In genomic region chr2:73254343-73255006, GRCh38 we compare ENCODE assay signal across 24 cellular contexts. TPM values are rescaled to one million over a fixed set of nuclear protein-coding genes. Genes with fewer than 3 reads are reported as not detected.
DNase-seq lines count a peak whose midpoint lies in the region; ATAC-seq, FAIRE-seq and TF ChIP-seq lines count a peak whose summit lies in the region.
"Had no signal": no experiment of that assay in that cellular context is flagged by ENCODE, and none has a peak within 500 bp of the region (broad histone marks: within the 10 kb centered on the region; RNA-seq: fewer than 3 reads in every experiment).

No MANE protein-coding gene starts in this region.

- H3K4me3 ChIP-seq in DND-41 (ENCODE audit: low read depth in 1 of 2, low read length in 2 of 2) (no peak overlapping the region), OCI-LY1 (ENCODE audit: low read depth, low read length, poor library complexity, severe bottlenecking) (no peak overlapping the region), GM12878 (no peak overlapping the region), prostate gland (no peak overlapping the region)
- H3K4me3 ChIP-seq: heart right ventricle, right atrium auricular region had no signal

- H3K27ac Mint-ChIP-seq in HFFc6: no peak overlapping the region
- H3K27ac Mint-ChIP-seq: natural killer cell had no signal

- POLR2A ChIA-PET in GM12878 (lab: Charles Lee): no interaction called here

- in situ Hi-C loops in GM12878 (cut with MboI): no loop called here

- no TSS peak for BruUV-seq in GM12878 (replicated peaks; lab: Mats Ljungman, UMichigan)

- DNase-seq in DND-41 (no peak), GM12878 (ENCODE audit: low read depth, low spot score) (no peak), prostate gland (ENCODE audit: low spot score) (peak; percentile 37), HFFc6 (no peak), medulla oblongata (ENCODE audit: extremely low spot score) (no peak)
- DNase-seq: activated naive CD4-positive, alpha-beta T cell; activated T-cell treated with anti-CD3 and anti-CD28 coated beads, Interleukin-2, amount 50 U/mL, for 1 hour; anterior cingulate cortex; CD8-positive, alpha-beta memory T cell; central memory CD4-positive, alpha-beta T cell; dermis blood vessel endothelial cell; DMS153; heart right ventricle; left colon; midbrain; natural killer cell; NCI-H1105; NCI-H2081; stimulated activated CD4-positive, alpha-beta T cell treated with anti-CD3 and anti-CD28 coated beads, Interleukin-4, amount 100 ng/mL, for 4 hours had no signal

- H2AFZ ChIP-seq in DND-41 (ENCODE audit: low read depth, low read length) (no peak overlapping the region), OCI-LY1 (ENCODE audit: low read length) (no peak overlapping the region), GM12878 (ENCODE audit: control insufficient read depth, low read depth, low read length) (no peak overlapping the region)

- H3K9ac ChIP-seq in DND-41 (ENCODE audit: low read depth, low read length): no peak overlapping the region
- H3K9ac ChIP-seq in OCI-LY1 (ENCODE audit: low read length): no peak overlapping the region
- H3K9ac ChIP-seq in GM12878 (ENCODE audit: control insufficient read depth, insufficient read depth, low read length): no peak overlapping the region

- intact Hi-C loops in GM12878 (cut with micrococcal nuclease; ENCODE audit: unreplicated experiment): no loop called here
- intact Hi-C loops in prostate gland (cut with DNase I): no loop called here

- no peak for TF ChIP-seq RAD21 in GM12878 (IDR thresholded peaks at IDR 0.05; ENCODE audit: insufficient read depth, low read depth, low read length)

- 90% methylated on average over 7 of the region's 7 CpGs for WGBS in GM12878 (ENCODE audit: insufficient coverage, insufficient replicate concordance, low lambda C conversion rate, missing lambda C conversion rate)
- WGBS in prostate gland: 51% methylated on average over 7 of the region's 7 CpGs

- FAIRE-seq in GM12878 (lab: Jason Lieb, UNC): no peak

- H3F3A ChIP-seq in OCI-LY1 (ENCODE audit: insufficient read depth, low read length): peaks cover 7% of the 10 kb centered on the region

- H3K27me3 ChIP-seq in DND-41 (ENCODE audit: insufficient read depth, low read length, poor library complexity): no peaks in the 10 kb centered on the region
- no peaks in the 10 kb centered on the region for H3K27me3 ChIP-seq in OCI-LY1 (ENCODE audit: insufficient read depth, low read length)
- H3K27me3 ChIP-seq in GM12878 (replicated peaks in 1 of 2; ENCODE audit: control insufficient read depth in 2 of 2, insufficient read depth in 2 of 2, low read length in 1 of 2): no peaks in the 10 kb centered on the region
- H3K27me3 ChIP-seq in prostate gland (replicated peaks; ENCODE audit: insufficient read depth): no peaks in the 10 kb centered on the region
- H3K27me3 ChIP-seq: heart right ventricle, right atrium auricular region had no signal

- no peaks in the 10 kb centered on the region for H3K4me1 Mint-ChIP-seq in HFFc6 (ENCODE audit: low read depth)

- SMC1A ChIA-PET in GM12878 (lab: Charles Lee; ENCODE audit: uncharacterized antibody, unreplicated experiment): interaction anchor here (1.4 kb wide), 1 partner anchor 34 kb away, joined by 5 read pairs; no protein-coding TSS in a partner anchor

- TF ChIP-seq POLR2A in GM12878 (IDR thresholded peaks at IDR 0.05; ENCODE audit: low read depth, low read length): no peak; the same call in 1 of the 2 replicates
- TF ChIP-seq POLR2A in prostate gland (IDR thresholded peaks at IDR 0.05): no peak

- H3K27me3 Mint-ChIP-seq in HFFc6 (ENCODE audit: insufficient read depth): peaks cover 5% of the 10 kb centered on the region

- H3K36me3 ChIP-seq in DND-41 (ENCODE audit: insufficient read depth, low read length): peaks cover 84% of the 10 kb centered on the region
- H3K36me3 ChIP-seq in OCI-LY1 (ENCODE audit: insufficient read depth, low read length): peaks cover 92% of the 10 kb centered on the region
- H3K36me3 ChIP-seq in GM12878 (ENCODE audit: control insufficient read depth in 2 of 2, insufficient read depth in 2 of 2, low read length in 1 of 2): peaks cover 26 to 42% of the 10 kb centered on the region in 2 experiments
- peaks cover 7 to 9% of the 10 kb centered on the region in 2 donors for H3K36me3 ChIP-seq in prostate gland

- H3K4me2 ChIP-seq in DND-41 (ENCODE audit: insufficient read depth, low read length): no peak overlapping the region
- H3K4me2 ChIP-seq in OCI-LY1 (ENCODE audit: low read length): no peak overlapping the region
- no peak overlapping the region for H3K4me2 ChIP-seq in GM12878 (ENCODE audit: control insufficient read depth, insufficient read depth)

- no peaks in the 10 kb centered on the region for H3K9me3 ChIP-seq in DND-41 (ENCODE audit: insufficient read depth, low read length, severe bottlenecking)
- H3K9me3 ChIP-seq in OCI-LY1 (ENCODE audit: low read length): no peaks in the 10 kb centered on the region
- H3K9me3 ChIP-seq in GM12878 (replicated peaks; ENCODE audit: control insufficient read depth, insufficient read depth, low read length): no peaks in the 10 kb centered on the region
- no peaks in the 10 kb centered on the region for H3K9me3 ChIP-seq in prostate gland
- H3K9me3 ChIP-seq: heart right ventricle, right atrium auricular region had no signal

- no peaks in the 10 kb centered on the region for H3K9me2 ChIP-seq in OCI-LY1 (ENCODE audit: low read depth, low read length)

- peaks cover 39% of the 10 kb centered on the region for H4K20me1 ChIP-seq in DND-41 (ENCODE audit: insufficient read depth, low read length)
- H4K20me1 ChIP-seq in OCI-LY1 (ENCODE audit: insufficient read depth, low read length): no peaks in the 10 kb centered on the region
- no peaks in the 10 kb centered on the region for H4K20me1 ChIP-seq in GM12878 (ENCODE audit: control insufficient read depth, insufficient read depth)

- CTCF ChIA-PET in GM12878 (lab: Yijun Ruan, JAX): interaction anchor here (0.7 to 2.3 kb wide), 3 partner anchors 35 to 1196 kb away, joined by 3 to 14 read pairs (median 4); no protein-coding TSS in a partner anchor

- RAD21 ChIA-PET in GM12878 (lab: Charles Lee; ENCODE audit: unreplicated experiment): no interaction called here

- no peak for TF ChIP-seq EP300 in GM12878 (IDR thresholded peaks at IDR 0.05; ENCODE audit: borderline replicate concordance in 1 of 2, control insufficient read depth in 1 of 2, low read depth in 2 of 2, low read length in 2 of 2)

- no peaks in the 10 kb centered on the region for H3K4me1 ChIP-seq in DND-41 (ENCODE audit: insufficient read depth, low read length)
- H3K4me1 ChIP-seq in OCI-LY1 (ENCODE audit: insufficient read depth, low read length, severe bottlenecking): no peaks in the 10 kb centered on the region
- H3K4me1 ChIP-seq in GM12878 (ENCODE audit: control insufficient read depth, insufficient read depth, low read length): no peaks in the 10 kb centered on the region
- H3K4me1 ChIP-seq in prostate gland (replicated peaks): peaks cover 10% of the 10 kb centered on the region
- H3K4me1 ChIP-seq: right atrium auricular region had no signal

- ATAC-seq in DND-41 (ENCODE audit: insufficient read depth, low read depth) (peak; percentile 4; the same call in 1 of the 3 replicates), GM12878 (peak; percentile 6; the same call in 1 of the 3 replicates), GM18511 (IDR thresholded peaks at IDR 0.05; ENCODE audit: unreplicated experiment) (no peak)
- ATAC-seq: natural killer cell had no signal

- H3K79me2 ChIP-seq in DND-41 (ENCODE audit: insufficient read depth, low read length) (no peaks in the 10 kb centered on the region), OCI-LY1 (ENCODE audit: insufficient read depth, low read length) (no peaks in the 10 kb centered on the region), GM12878 (ENCODE audit: control insufficient read depth, insufficient read depth, low read length) (no peaks in the 10 kb centered on the region)

- TF ChIP-seq CTCF in DND-41 (IDR thresholded peaks at IDR 0.05; ENCODE audit: borderline replicate concordance, extremely low read depth, low read length, poor library complexity, severe bottlenecking): no peak
- no peak for TF ChIP-seq CTCF in OCI-LY1 (IDR thresholded peaks at IDR 0.05; ENCODE audit: low read length)
- TF ChIP-seq CTCF in GM12878 (IDR thresholded peaks at IDR 0.05 in 2 of 3, conservative IDR thresholded peaks at IDR 0.05 in 1 of 3; ENCODE audit: control insufficient read depth in 2 of 3, extremely low read depth in 1 of 3, insufficient read depth in 1 of 3, low read depth in 3 of 3, low read length in 3 of 3): no peak
- TF ChIP-seq CTCF in prostate gland (IDR thresholded peaks at IDR 0.05): no peak
- no peak for TF ChIP-seq CTCF in HFFc6 (IDR thresholded peaks at IDR 0.05)

- H3K4me3 Mint-ChIP-seq in HFFc6: no peak overlapping the region
- H3K4me3 Mint-ChIP-seq: CD8-positive, alpha-beta memory T cell; natural killer cell had no signal

- H3K27ac ChIP-seq in DND-41 (ENCODE audit: low read length) (no peak overlapping the region), OCI-LY1 (ENCODE audit: low read depth, low read length, poor library complexity, severe bottlenecking) (peak overlapping the region; percentile 53), GM12878 (ENCODE audit: control insufficient read depth, insufficient read depth) (no peak overlapping the region), prostate gland (peak overlapping the region in 1 of 2 donors; percentile 64)
- H3K27ac ChIP-seq: heart right ventricle, right atrium auricular region had no signal

- no peaks in the 10 kb centered on the region for H3K9me3 Mint-ChIP-seq in HFFc6
- H3K9me3 Mint-ChIP-seq: CD8-positive, alpha-beta memory T cell; natural killer cell had no signal

- peaks cover 18% of the 10 kb centered on the region for H3K36me3 Mint-ChIP-seq in HFFc6 (ENCODE audit: low read depth)

RNA-seq across cellular contexts. Expression of gene CCT7, which starts 20.4 kb away (rescaled TPM):
- 85.4 and 96.2 TPM in 2 replicates for total RNA-seq in GM12878 (2013; cell fraction: nucleolus; rRNA removed)
- total RNA-seq in GM12878 (2014; rRNA removed): 468 and 475 TPM in 2 replicates
- total RNA-seq in GM12878 (2014; rRNA removed; fragmentation: Illumina TruSeq; extraction: Trizol): 472 and 478 TPM in 2 replicates
- 474 and 494 TPM in 2 replicates for total RNA-seq in GM12878 (2021)
- polyA plus RNA-seq in GM12878 (2011; ENCODE audit: low read depth): 269 TPM
- 498 and 571 TPM in 2 replicates for polyA plus RNA-seq in GM12878 (2011; rRNA removed)
- 415 and 490 TPM in 2 replicates for polyA plus RNA-seq in GM12878 (2011; cell fraction: cytosol; rRNA removed)
- 162 and 206 TPM in 2 replicates for polyA plus RNA-seq in GM12878 (2011; cell fraction: nucleus; rRNA removed)
- polyA plus RNA-seq in GM12878 (2012): 217 and 463 TPM in 2 replicates
- polyA plus RNA-seq in GM12878 (2014; fragmentation: Illumina TruSeq; extraction: Trizol): 574 and 674 TPM in 2 replicates
- 100 to 1,000 TPM; 206 to 377 TPM for polyA plus RNA-seq in GM12878 (2014; fragmentation: Nextera tagmentation; extraction: Ambion mirVana)
- 530 and 598 TPM in 2 replicates for polyA plus RNA-seq in GM12878 (2014; rRNA removed)
- 100 to 1,000 TPM; 455 to 510 TPM for polyA plus RNA-seq in GM12878 (2016; fragmentation: Nextera tagmentation; extraction: Ambion mirVana)
- 387 and 498 TPM in 2 replicates for polyA minus RNA-seq in GM12878 (2011; rRNA and poly(A)+ RNA removed)
- polyA minus RNA-seq in GM12878 (2011; cell fraction: cytosol; rRNA and poly(A)+ RNA removed): 110 and 130 TPM in 2 replicates
- polyA minus RNA-seq in GM12878 (2011; cell fraction: nucleus; rRNA and poly(A)+ RNA removed): 69.8 and 106 TPM in 2 replicates
- total RNA-seq in prostate gland: 100 to 1,000 TPM; 206 to 242 TPM
- total RNA-seq in HFFc6 (2021; fragmentation: NEBNext Ultra II Directional; extraction: Animal tissue kit (Norgen Biotek cat#: 25700)): 100 to 1,000 TPM; 350 to 492 (median 406) TPM

RNA-seq across cellular contexts. Expression of gene PRADC1, which starts 21.4 kb away (rescaled TPM):
- 1.1 and 2.2 TPM in 2 replicates for total RNA-seq in GM12878 (2013; cell fraction: nucleolus; rRNA removed)
- total RNA-seq in GM12878 (2014; rRNA removed) (16.9 and 18.6 TPM in 2 replicates), GM12878 (2014; rRNA removed; fragmentation: Illumina TruSeq; extraction: Trizol) (11.7 and 12.4 TPM in 2 replicates), GM12878 (2021) (13.4 and 15.7 TPM in 2 replicates), prostate gland (10 to 100 TPM; 21.4 to 26.3 TPM)
- polyA plus RNA-seq in GM12878 (2011; ENCODE audit: low read depth): 4.2 TPM
- polyA plus RNA-seq in GM12878 (2011; rRNA removed) (5.1 and 8.9 TPM in 2 replicates), GM12878 (2014; fragmentation: Illumina TruSeq; extraction: Trizol) (6.2 and 12.6 TPM in 2 replicates), GM12878 (2014; fragmentation: Nextera tagmentation; extraction: Ambion mirVana) (1 to 10 TPM; 3.7 to 8.1 TPM), GM12878 (2014; rRNA removed) (14.9 and 16.1 TPM in 2 replicates), GM12878 (2016; fragmentation: Nextera tagmentation; extraction: Ambion mirVana) (10 to 100 TPM; 31.5 to 39.0 TPM)
- 13.5 and 18.2 TPM in 2 replicates for polyA plus RNA-seq in GM12878 (2011; cell fraction: cytosol; rRNA removed)
- 7.2 and 7.9 TPM in 2 replicates for polyA plus RNA-seq in GM12878 (2011; cell fraction: nucleus; rRNA removed)
- polyA plus RNA-seq in GM12878 (2012): 6.9 and 7.9 TPM in 2 replicates
- 5.1 and 11.0 TPM in 2 replicates for polyA minus RNA-seq in GM12878 (2011; rRNA and poly(A)+ RNA removed)
- 1.9 and 4.0 TPM in 2 replicates for polyA minus RNA-seq in GM12878 (2011; cell fraction: cytosol; rRNA and poly(A)+ RNA removed)
- polyA minus RNA-seq in GM12878 (2011; cell fraction: nucleus; rRNA and poly(A)+ RNA removed): 1.6 and 4.6 TPM in 2 replicates
- 10 to 100 TPM; 27.5 to 38.7 (median 31.7) TPM for total RNA-seq in HFFc6 (2021; fragmentation: NEBNext Ultra II Directional; extraction: Animal tissue kit (Norgen Biotek cat#: 25700))

RNA-seq across cellular contexts. Expression of gene FBXO41, which starts 29.8 kb away (rescaled TPM):
- total RNA-seq in GM12878 (2013; cell fraction: nucleolus; rRNA removed): 29.6 and 30.1 TPM in 2 replicates
- 11.7 and 14.7 TPM in 2 replicates for total RNA-seq in GM12878 (2014; rRNA removed)
- total RNA-seq in GM12878 (2014; rRNA removed; fragmentation: Illumina TruSeq; extraction: Trizol): 7.4 and 7.9 TPM in 2 replicates
- total RNA-seq in GM12878 (2021): 37.0 and 38.9 TPM in 2 replicates
- 11.1 TPM for polyA plus RNA-seq in GM12878 (2011; ENCODE audit: low read depth)
- 14.5 and 18.9 TPM in 2 replicates for polyA plus RNA-seq in GM12878 (2011; rRNA removed)
- polyA plus RNA-seq in GM12878 (2011; cell fraction: cytosol; rRNA removed): 22.8 and 28.9 TPM in 2 replicates
- polyA plus RNA-seq in GM12878 (2011; cell fraction: nucleus; rRNA removed): 122 and 135 TPM in 2 replicates
- 20.1 and 22.7 TPM in 2 replicates for polyA plus RNA-seq in GM12878 (2012)
- 11.7 and 17.4 TPM in 2 replicates for polyA plus RNA-seq in GM12878 (2014; fragmentation: Illumina TruSeq; extraction: Trizol)
- 1 to 10 TPM; 1.9 to 2.0 TPM for polyA plus RNA-seq in GM12878 (2014; fragmentation: Nextera tagmentation; extraction: Ambion mirVana)
- 29.9 and 32.7 TPM in 2 replicates for polyA plus RNA-seq in GM12878 (2014; rRNA removed)
- polyA plus RNA-seq in GM12878 (2016; fragmentation: Nextera tagmentation; extraction: Ambion mirVana): 1 to 10 TPM; 2.8 to 4.1 TPM
- 16.0 and 25.1 TPM in 2 replicates for polyA minus RNA-seq in GM12878 (2011; rRNA and poly(A)+ RNA removed)
- 9.6 and 9.8 TPM in 2 replicates for polyA minus RNA-seq in GM12878 (2011; cell fraction: cytosol; rRNA and poly(A)+ RNA removed)
- 19.1 and 28.5 TPM in 2 replicates for polyA minus RNA-seq in GM12878 (2011; cell fraction: nucleus; rRNA and poly(A)+ RNA removed)
- 1 to 10 TPM; 4.2 to 7.4 TPM for total RNA-seq in prostate gland
- total RNA-seq in HFFc6 (2021; fragmentation: NEBNext Ultra II Directional; extraction: Animal tissue kit (Norgen Biotek cat#: 25700)): 1 to 10 TPM in 4 of 6 experiments, under 1 TPM in 2; 0.80 to 1.7 (median 1.4) TPM

RNA-seq across cellular contexts. Expression of gene EGR4, which starts 38.9 kb away (rescaled TPM):
- total RNA-seq in GM12878 (2013; cell fraction: nucleolus; rRNA removed): 0.15 TPM in 1 of 2 replicates, not detected in the other
- total RNA-seq in GM12878 (2014; rRNA removed) (not detected in 2 replicates), GM12878 (2014; rRNA removed; fragmentation: Illumina TruSeq; extraction: Trizol) (not detected in 2 replicates), GM12878 (2021) (0.16 TPM in 1 of 2 replicates, not detected in the other), prostate gland (10 to 100 TPM in 1 of 2 donors, not detected in 1; 11.4 TPM)
- polyA plus RNA-seq in GM12878 (2011; ENCODE audit: low read depth): not detected
- polyA plus RNA-seq in GM12878 (2011; rRNA removed) (not detected in 2 replicates), GM12878 (2014; fragmentation: Illumina TruSeq; extraction: Trizol) (not detected in 2 replicates), GM12878 (2014; fragmentation: Nextera tagmentation; extraction: Ambion mirVana) (not detected), GM12878 (2014; rRNA removed) (not detected in 2 replicates), GM12878 (2016; fragmentation: Nextera tagmentation; extraction: Ambion mirVana) (under 1 TPM in 1 of 2 experiments, not detected in 1; 0.07 TPM)
- not detected in 2 replicates for polyA plus RNA-seq in GM12878 (2011; cell fraction: cytosol; rRNA removed)
- polyA plus RNA-seq in GM12878 (2011; cell fraction: nucleus; rRNA removed): 0.09 and 0.22 TPM in 2 replicates
- polyA plus RNA-seq in GM12878 (2012): not detected in 2 replicates
- polyA minus RNA-seq in GM12878 (2011; rRNA and poly(A)+ RNA removed): not detected in 2 replicates
- not detected in 2 replicates for polyA minus RNA-seq in GM12878 (2011; cell fraction: cytosol; rRNA and poly(A)+ RNA removed)
- 0.12 TPM in 1 of 2 replicates, not detected in the other for polyA minus RNA-seq in GM12878 (2011; cell fraction: nucleus; rRNA and poly(A)+ RNA removed)
- not detected for total RNA-seq in HFFc6 (2021; fragmentation: NEBNext Ultra II Directional; extraction: Animal tissue kit (Norgen Biotek cat#: 25700))
- total RNA-seq: dermis blood vessel endothelial cell, fibroblast of villous mesenchyme, left colon, osteocyte had no signal
- polyA plus RNA-seq: CD8-positive, alpha-beta memory T cell; heart right ventricle had no signal

RNA-seq across cellular contexts. Expression of gene SMYD5, which starts 40.4 kb away (rescaled TPM):
- total RNA-seq in GM12878 (2013; cell fraction: nucleolus; rRNA removed): 24.2 and 30.9 TPM in 2 replicates
- total RNA-seq in GM12878 (2014; rRNA removed) (31.4 and 31.5 TPM in 2 replicates), GM12878 (2014; rRNA removed; fragmentation: Illumina TruSeq; extraction: Trizol) (21.1 and 21.2 TPM in 2 replicates), GM12878 (2021) (30.8 and 34.4 TPM in 2 replicates), prostate gland (10 to 100 TPM; 12.5 to 36.6 TPM)
- polyA plus RNA-seq in GM12878 (2011; ENCODE audit: low read depth): 29.1 TPM
- polyA plus RNA-seq in GM12878 (2011; rRNA removed) (23.1 and 34.7 TPM in 2 replicates), GM12878 (2014; fragmentation: Illumina TruSeq; extraction: Trizol) (29.9 and 35.3 TPM in 2 replicates), GM12878 (2014; fragmentation: Nextera tagmentation; extraction: Ambion mirVana) (1 to 10 TPM; 6.1 to 6.6 TPM), GM12878 (2014; rRNA removed) (33.8 and 34.1 TPM in 2 replicates), GM12878 (2016; fragmentation: Nextera tagmentation; extraction: Ambion mirVana) (10 to 100 TPM; 18.4 to 18.8 TPM)
- polyA plus RNA-seq in GM12878 (2011; cell fraction: cytosol; rRNA removed): 41.4 and 42.7 TPM in 2 replicates
- 50.6 and 54.2 TPM in 2 replicates for polyA plus RNA-seq in GM12878 (2011; cell fraction: nucleus; rRNA removed)
- polyA plus RNA-seq in GM12878 (2012): 22.2 and 22.4 TPM in 2 replicates
- 32.3 and 46.1 TPM in 2 replicates for polyA minus RNA-seq in GM12878 (2011; rRNA and poly(A)+ RNA removed)
- 12.1 and 13.8 TPM in 2 replicates for polyA minus RNA-seq in GM12878 (2011; cell fraction: cytosol; rRNA and poly(A)+ RNA removed)
- 11.2 and 26.5 TPM in 2 replicates for polyA minus RNA-seq in GM12878 (2011; cell fraction: nucleus; rRNA and poly(A)+ RNA removed)
- total RNA-seq in HFFc6 (2021; fragmentation: NEBNext Ultra II Directional; extraction: Animal tissue kit (Norgen Biotek cat#: 25700)): 10 to 100 TPM; 19.3 to 27.6 (median 24.4) TPM
